ENCODE assay signal across 16 cellular contexts in the genomic region with DNA sequence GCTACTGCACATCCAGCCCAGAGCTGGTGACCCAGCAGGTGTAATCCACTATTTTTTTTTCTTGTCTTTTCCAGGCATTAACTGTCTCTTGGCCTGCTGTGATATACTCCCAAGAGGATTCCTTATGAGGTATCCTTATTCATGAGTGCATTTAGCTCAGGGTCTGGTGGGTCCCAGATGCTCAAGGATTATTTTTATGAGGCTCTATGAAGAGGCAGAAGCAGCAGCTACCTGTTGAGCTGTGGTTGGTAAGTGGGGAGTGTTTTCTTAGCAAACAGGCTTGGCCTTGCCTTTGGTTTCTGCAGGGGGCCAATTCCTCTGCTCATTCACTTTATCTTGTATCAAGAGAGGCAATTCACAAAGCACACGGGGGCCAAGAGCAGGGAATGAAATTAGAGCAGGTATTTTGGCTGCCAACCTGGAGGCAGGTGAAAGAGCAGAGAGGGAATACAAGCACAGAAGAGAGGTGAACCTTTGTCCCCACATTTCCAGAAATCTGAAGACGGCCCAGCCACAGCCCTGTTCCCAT.
"Had no signal": no experiment of that assay in that cellular context is flagged by ENCODE, and none has a peak within 500 bp of the region (broad histone marks: within the 10 kb centered on the region; RNA-seq: fewer than 3 reads in every experiment).

No MANE protein-coding gene starts in this region.

- ATAC-seq: activated CD4-positive, CD25-positive, alpha-beta regulatory T cell treated with anti-CD3 and anti-CD28 coated beads, Interleukin-2, amount 50 U/mL, for 24 hours; natural killer cell; stimulated activated memory B cell treated with anti-CD40 and anti-IgM and Interleukin-4, amounts not matched to agents 10 μg/mL and 1 μg/mL and 100 μg/mL, for 72 hours had no signal

- H3K27ac ChIP-seq: brain microvascular endothelial cell, coronary artery, esophagus squamous epithelium, neutrophil had no signal

- DNase-seq: activated CD4-positive, alpha-beta T cell treated with anti-CD3 and anti-CD28 coated beads, Interleukin-2, amount 50 U/mL, for 1 hour; activated CD8-positive, alpha-beta memory T cell treated with anti-CD3 and anti-CD28 coated beads for 24 hours; activated naive CD4-positive, alpha-beta T cell treated with Interleukin-2 at 50 U/mL for 16 hours; anterior cingulate cortex; brain microvascular endothelial cell; esophagus squamous epithelium; kidney glomerular epithelial cell; mesenchymal stem cell; natural killer cell; stimulated activated CD4-positive, alpha-beta T cell treated with anti-CD3 and anti-CD28 coated beads, Interleukin-12 subunit alpha, Interleukin-12 subunit beta, amount 100 ng/mL, for 4 hours had no signal

- FAIRE-seq: endothelial cell of umbilical vein, urothelium cell line had no signal

- H3K4me3 ChIP-seq: coronary artery, esophagus squamous epithelium had no signal

- H3K9me3 ChIP-seq: esophagus squamous epithelium, neutrophil had no signal

- H3K27me3 ChIP-seq: brain microvascular endothelial cell, esophagus squamous epithelium, neutrophil had no signal

- H3K36me3 ChIP-seq: brain microvascular endothelial cell, esophagus squamous epithelium, neutrophil had no signal

- H3K4me1 ChIP-seq: esophagus squamous epithelium had no signal
